Comparison of ENCODE assay signal across 1 cellular context in the genomic region with DNA sequence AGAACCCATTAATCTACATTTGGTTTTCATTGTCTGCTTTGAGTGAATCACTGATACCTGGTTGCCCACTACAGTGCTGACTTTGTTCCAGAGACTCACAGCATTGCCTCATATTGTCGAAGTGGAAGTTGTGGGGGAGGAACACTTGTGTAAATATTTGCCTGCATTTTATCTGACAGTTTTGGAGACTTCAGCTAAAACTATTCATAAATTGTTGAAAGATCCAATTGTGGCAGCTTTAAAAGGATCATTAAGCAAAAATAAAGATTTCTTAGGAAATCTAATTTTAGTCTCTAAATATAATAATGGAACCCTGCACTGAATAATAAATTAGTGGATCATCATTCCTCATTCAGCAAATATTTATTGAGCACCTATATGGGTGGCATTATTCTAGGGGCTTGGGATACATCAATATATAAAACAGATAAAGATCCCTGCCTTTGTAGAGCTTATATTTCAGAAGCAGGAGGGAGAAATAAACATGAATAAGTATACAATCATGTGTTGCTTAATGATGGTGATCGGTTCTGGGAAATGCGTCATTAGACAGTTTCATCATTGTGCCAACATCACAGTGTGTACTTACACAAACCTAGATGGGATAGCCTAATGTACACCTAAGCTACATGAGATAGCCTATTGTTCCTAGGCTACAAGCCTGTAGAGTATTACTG.
TF ChIP-seq lines count a peak whose summit lies in the region.

No MANE protein-coding gene starts in this region.

TF ChIP-seq in K562, 482 proteins besides CTCF, POLR2A, EP300 and RAD21 (continued from another document):
- TF ChIP-seq ZBTB8A (IDR thresholded peaks at IDR 0.05; ENCODE audit: partially characterized antibody) (no peak), JUND (IDR thresholded peaks at IDR 0.05; ENCODE audit: borderline replicate concordance, low read depth, low read length) (peak; percentile 55; the same call in 1 of the 2 replicates), JUND (tag; IDR thresholded peaks at IDR 0.05; ENCODE audit: borderline replicate concordance, low read depth, low read length) (no peak; the same call in 2 of the 3 replicates), ZNF592 (IDR thresholded peaks at IDR 0.05) (no peak), SMARCE1 (IDR thresholded peaks at IDR 0.05) (peak; percentile 71; the same call in 1 of the 2 replicates), SIX5 (IDR thresholded peaks at IDR 0.05; ENCODE audit: borderline replicate concordance in 1 of 2, insufficient read depth in 1 of 2, low read depth in 1 of 2, low read length in 2 of 2) (no peak), FOXA1 (IDR thresholded peaks at IDR 0.05; ENCODE audit: borderline replicate concordance) (peak; percentile 40; the same call in 1 of the 2 replicates), CEBPG (CRISPR knock-in tag; IDR thresholded peaks at IDR 0.05) (no peak), CEBPG (tag; conservative IDR thresholded peaks at IDR 0.05 in 1 of 2, IDR thresholded peaks at IDR 0.05 in 1 of 2) (peak; percentile 72 to 82), RBM17 (IDR thresholded peaks at IDR 0.05; ENCODE audit: borderline replicate concordance, low read depth, low read length) (no peak), ZNF24 (IDR thresholded peaks at IDR 0.05) (peak; percentile 84; the same call in 1 of the 2 replicates), TRIM24 (IDR thresholded peaks at IDR 0.05) (no peak), PBX2 (CRISPR knock-in tag; IDR thresholded peaks at IDR 0.05; ENCODE audit: low read depth) (no peak), PBX2 (tag; conservative IDR thresholded peaks at IDR 0.05; ENCODE audit: low read depth) (peak; percentile 36), SMARCA4 (IDR thresholded peaks at IDR 0.05) (peak; percentile 64; the same call in 1 of the 2 replicates)
- TF ChIP-seq, protein P1, sequence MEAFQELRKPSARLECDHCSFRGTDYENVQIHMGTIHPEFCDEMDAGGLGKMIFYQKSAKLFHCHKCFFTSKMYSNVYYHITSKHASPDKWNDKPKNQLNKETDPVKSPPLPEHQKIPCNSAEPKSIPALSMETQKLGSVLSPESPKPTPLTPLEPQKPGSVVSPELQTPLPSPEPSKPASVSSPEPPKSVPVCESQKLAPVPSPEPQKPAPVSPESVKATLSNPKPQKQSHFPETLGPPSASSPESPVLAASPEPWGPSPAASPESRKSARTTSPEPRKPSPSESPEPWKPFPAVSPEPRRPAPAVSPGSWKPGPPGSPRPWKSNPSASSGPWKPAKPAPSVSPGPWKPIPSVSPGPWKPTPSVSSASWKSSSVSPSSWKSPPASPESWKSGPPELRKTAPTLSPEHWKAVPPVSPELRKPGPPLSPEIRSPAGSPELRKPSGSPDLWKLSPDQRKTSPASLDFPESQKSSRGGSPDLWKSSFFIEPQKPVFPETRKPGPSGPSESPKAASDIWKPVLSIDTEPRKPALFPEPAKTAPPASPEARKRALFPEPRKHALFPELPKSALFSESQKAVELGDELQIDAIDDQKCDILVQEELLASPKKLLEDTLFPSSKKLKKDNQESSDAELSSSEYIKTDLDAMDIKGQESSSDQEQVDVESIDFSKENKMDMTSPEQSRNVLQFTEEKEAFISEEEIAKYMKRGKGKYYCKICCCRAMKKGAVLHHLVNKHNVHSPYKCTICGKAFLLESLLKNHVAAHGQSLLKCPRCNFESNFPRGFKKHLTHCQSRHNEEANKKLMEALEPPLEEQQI (IDR thresholded peaks at IDR 0.05), result 0 out of 2 replicates have a peak, but pooled peaks have one; percentile 25
- TF ChIP-seq, protein P2, sequence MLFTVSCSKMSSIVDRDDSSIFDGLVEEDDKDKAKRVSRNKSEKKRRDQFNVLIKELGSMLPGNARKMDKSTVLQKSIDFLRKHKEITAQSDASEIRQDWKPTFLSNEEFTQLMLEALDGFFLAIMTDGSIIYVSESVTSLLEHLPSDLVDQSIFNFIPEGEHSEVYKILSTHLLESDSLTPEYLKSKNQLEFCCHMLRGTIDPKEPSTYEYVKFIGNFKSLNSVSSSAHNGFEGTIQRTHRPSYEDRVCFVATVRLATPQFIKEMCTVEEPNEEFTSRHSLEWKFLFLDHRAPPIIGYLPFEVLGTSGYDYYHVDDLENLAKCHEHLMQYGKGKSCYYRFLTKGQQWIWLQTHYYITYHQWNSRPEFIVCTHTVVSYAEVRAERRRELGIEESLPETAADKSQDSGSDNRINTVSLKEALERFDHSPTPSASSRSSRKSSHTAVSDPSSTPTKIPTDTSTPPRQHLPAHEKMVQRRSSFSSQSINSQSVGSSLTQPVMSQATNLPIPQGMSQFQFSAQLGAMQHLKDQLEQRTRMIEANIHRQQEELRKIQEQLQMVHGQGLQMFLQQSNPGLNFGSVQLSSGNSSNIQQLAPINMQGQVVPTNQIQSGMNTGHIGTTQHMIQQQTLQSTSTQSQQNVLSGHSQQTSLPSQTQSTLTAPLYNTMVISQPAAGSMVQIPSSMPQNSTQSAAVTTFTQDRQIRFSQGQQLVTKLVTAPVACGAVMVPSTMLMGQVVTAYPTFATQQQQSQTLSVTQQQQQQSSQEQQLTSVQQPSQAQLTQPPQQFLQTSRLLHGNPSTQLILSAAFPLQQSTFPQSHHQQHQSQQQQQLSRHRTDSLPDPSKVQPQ (CRISPR knock-in tag; IDR thresholded peaks at IDR 0.05; ENCODE audit: borderline replicate concordance), result no peak
TF ChIP-seq in K562: peak in this region for 16.
